In the genomic region with DNA sequence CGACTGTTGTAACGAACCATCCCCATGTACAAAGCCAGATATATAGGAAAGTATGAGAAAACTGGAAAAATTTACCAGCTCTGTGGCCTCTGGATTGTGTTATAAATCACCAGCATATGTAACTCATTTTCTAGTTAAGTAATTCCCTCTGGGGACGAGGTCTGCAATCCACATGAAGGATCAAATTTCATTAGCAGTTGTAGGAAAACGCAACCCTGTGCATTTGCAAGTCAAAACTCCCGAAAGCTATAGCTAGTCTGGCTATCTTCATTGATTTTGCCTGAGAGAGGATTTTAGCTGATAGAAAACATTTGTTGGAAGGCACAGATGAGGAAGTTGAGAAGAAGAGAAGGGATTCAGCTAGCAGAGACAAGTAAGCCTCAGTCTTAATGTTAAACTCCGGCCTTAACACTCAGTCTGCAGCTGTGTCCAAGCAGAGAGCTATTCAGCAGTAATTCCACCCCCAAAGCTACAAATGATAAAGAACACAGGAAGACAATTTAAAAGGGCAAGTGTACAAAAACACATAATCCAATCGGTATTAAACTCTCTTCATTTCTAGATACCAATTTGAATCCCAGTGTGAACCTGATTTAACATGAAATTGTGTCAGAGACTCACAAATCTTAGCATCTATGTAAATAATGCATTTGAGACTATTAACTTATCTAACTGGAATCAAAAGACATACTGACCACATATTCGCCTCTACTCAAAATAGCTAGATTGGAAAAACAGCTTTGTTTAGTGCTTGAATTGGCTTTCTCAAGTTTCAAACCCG, we compare ENCODE assay signal across 1 cellular context.
A peak's percentile ranks its signal among the peaks of the same experiment; 100 is the strongest.
TF ChIP-seq lines count a peak whose summit lies in the region.

No MANE protein-coding gene starts in this region.

TF ChIP-seq in HEK293, 187 proteins besides CTCF, POLR2A, EP300 and RAD21 (continued from another document and continues in another):
- TF ChIP-seq, protein P1, sequence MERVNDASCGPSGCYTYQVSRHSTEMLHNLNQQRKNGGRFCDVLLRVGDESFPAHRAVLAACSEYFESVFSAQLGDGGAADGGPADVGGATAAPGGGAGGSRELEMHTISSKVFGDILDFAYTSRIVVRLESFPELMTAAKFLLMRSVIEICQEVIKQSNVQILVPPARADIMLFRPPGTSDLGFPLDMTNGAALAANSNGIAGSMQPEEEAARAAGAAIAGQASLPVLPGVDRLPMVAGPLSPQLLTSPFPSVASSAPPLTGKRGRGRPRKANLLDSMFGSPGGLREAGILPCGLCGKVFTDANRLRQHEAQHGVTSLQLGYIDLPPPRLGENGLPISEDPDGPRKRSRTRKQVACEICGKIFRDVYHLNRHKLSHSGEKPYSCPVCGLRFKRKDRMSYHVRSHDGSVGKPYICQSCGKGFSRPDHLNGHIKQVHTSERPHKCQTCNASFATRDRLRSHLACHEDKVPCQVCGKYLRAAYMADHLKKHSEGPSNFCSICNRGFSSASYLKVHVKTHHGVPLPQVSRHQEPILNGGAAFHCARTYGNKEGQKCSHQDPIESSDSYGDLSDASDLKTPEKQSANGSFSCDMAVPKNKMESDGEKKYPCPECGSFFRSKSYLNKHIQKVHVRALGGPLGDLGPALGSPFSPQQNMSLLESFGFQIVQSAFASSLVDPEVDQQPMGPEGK (tag by site-specific recombination; IDR thresholded peaks at IDR 0.05), result no peak
- TF ChIP-seq ZNF629 (tag by site-specific recombination; IDR thresholded peaks at IDR 0.05), result peak; percentile 83
- TF ChIP-seq ZBTB1 (tag by site-specific recombination; IDR thresholded peaks at IDR 0.05), result peak; percentile 86; the same call in 1 of the 2 replicates
- peak; percentile 58 for TF ChIP-seq ZNF660 (tag by site-specific recombination; IDR thresholded peaks at IDR 0.05)
- peak; percentile 72 for TF ChIP-seq OSR2 (tag by site-specific recombination; IDR thresholded peaks at IDR 0.05)
- no peak for TF ChIP-seq ZNF624 (tag by site-specific recombination; IDR thresholded peaks at IDR 0.05)
- TF ChIP-seq BCL11B (tag by site-specific recombination; IDR thresholded peaks at IDR 0.05; ENCODE audit: low read depth), result 0 out of 2 replicates have a peak, but pooled peaks have one; percentile 41
- no peak for TF ChIP-seq ZNF169 (tag by site-specific recombination; IDR thresholded peaks at IDR 0.05)
- TF ChIP-seq IKZF3 (tag by site-specific recombination; IDR thresholded peaks at IDR 0.05), result peak; percentile 99
- TF ChIP-seq SP7 (tag by site-specific recombination; IDR thresholded peaks at IDR 0.05), result peak; percentile 90
- TF ChIP-seq RBAK (tag by site-specific recombination; IDR thresholded peaks at IDR 0.05), result no peak
- TF ChIP-seq, protein P2, sequence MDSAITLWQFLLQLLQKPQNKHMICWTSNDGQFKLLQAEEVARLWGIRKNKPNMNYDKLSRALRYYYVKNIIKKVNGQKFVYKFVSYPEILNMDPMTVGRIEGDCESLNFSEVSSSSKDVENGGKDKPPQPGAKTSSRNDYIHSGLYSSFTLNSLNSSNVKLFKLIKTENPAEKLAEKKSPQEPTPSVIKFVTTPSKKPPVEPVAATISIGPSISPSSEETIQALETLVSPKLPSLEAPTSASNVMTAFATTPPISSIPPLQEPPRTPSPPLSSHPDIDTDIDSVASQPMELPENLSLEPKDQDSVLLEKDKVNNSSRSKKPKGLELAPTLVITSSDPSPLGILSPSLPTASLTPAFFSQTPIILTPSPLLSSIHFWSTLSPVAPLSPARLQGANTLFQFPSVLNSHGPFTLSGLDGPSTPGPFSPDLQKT (IDR thresholded peaks at IDR 0.05; ENCODE audit: borderline replicate concordance, low read depth, low read length), result no peak
- TF ChIP-seq, protein P3, sequence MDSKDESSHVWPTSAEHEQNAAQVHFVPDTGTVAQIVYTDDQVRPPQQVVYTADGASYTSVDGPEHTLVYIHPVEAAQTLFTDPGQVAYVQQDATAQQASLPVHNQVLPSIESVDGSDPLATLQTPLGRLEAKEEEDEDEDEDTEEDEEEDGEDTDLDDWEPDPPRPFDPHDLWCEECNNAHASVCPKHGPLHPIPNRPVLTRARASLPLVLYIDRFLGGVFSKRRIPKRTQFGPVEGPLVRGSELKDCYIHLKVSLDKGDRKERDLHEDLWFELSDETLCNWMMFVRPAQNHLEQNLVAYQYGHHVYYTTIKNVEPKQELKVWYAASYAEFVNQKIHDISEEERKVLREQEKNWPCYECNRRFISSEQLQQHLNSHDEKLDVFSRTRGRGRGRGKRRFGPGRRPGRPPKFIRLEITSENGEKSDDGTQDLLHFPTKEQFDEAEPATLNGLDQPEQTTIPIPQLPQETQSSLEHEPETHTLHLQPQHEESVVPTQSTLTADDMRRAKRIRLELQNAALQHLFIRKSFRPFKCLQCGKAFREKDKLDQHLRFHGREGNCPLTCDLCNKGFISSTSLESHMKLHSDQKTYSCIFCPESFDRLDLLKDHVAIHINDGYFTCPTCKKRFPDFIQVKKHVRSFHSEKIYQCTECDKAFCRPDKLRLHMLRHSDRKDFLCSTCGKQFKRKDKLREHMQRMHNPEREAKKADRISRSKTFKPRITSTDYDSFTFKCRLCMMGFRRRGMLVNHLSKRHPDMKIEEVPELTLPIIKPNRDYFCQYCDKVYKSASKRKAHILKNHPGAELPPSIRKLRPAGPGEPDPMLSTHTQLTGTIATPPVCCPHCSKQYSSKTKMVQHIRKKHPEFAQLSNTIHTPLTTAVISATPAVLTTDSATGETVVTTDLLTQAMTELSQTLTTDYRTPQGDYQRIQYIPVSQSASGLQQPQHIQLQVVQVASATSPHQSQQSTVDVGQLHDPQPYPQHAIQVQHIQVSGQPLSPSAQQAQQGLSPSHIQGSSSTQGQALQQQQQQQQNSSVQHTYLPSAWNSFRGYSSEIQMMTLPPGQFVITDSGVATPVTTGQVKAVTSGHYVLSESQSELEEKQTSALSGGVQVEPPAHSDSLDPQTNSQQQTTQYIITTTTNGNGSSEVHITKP (tag by site-specific recombination; IDR thresholded peaks at IDR 0.05), result peak; percentile 77
- TF ChIP-seq, protein P4, sequence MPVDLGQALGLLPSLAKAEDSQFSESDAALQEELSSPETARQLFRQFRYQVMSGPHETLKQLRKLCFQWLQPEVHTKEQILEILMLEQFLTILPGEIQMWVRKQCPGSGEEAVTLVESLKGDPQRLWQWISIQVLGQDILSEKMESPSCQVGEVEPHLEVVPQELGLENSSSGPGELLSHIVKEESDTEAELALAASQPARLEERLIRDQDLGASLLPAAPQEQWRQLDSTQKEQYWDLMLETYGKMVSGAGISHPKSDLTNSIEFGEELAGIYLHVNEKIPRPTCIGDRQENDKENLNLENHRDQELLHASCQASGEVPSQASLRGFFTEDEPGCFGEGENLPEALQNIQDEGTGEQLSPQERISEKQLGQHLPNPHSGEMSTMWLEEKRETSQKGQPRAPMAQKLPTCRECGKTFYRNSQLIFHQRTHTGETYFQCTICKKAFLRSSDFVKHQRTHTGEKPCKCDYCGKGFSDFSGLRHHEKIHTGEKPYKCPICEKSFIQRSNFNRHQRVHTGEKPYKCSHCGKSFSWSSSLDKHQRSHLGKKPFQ (tag by site-specific recombination; IDR thresholded peaks at IDR 0.05), result peak; percentile 43; the same call in 1 of the 2 replicates
- peak; percentile 78; the same call in 1 of the 2 replicates for TF ChIP-seq TRIM28 (IDR thresholded peaks at IDR 0.05; ENCODE audit: borderline replicate concordance, low read length)
- peak; percentile 31; the same call in 1 of the 2 replicates for TF ChIP-seq SP3 (tag by site-specific recombination; IDR thresholded peaks at IDR 0.05)
- TF ChIP-seq ZBTB20 (tag by site-specific recombination; IDR thresholded peaks at IDR 0.05), result peak; percentile 45
- TF ChIP-seq HOXD13 (CRISPR knock-in tag; IDR thresholded peaks at IDR 0.05; ENCODE audit: borderline replicate concordance), result 0 out of 2 replicates have a peak, but pooled peaks have one; percentile 47
- TF ChIP-seq ZBTB17 (tag by site-specific recombination; IDR thresholded peaks at IDR 0.05), result peak; percentile 93
- peak; percentile 92 for TF ChIP-seq FEZF1 (tag by site-specific recombination; IDR thresholded peaks at IDR 0.05)
- TF ChIP-seq ZNF239 (tag by site-specific recombination; IDR thresholded peaks at IDR 0.05), result no peak
- peak; percentile 92 for TF ChIP-seq ZSCAN30 (tag by site-specific recombination; IDR thresholded peaks at IDR 0.05)
- TF ChIP-seq ZNF777 (tag by site-specific recombination; IDR thresholded peaks at IDR 0.05; ENCODE audit: borderline replicate concordance), result no peak
- TF ChIP-seq, protein P5, sequence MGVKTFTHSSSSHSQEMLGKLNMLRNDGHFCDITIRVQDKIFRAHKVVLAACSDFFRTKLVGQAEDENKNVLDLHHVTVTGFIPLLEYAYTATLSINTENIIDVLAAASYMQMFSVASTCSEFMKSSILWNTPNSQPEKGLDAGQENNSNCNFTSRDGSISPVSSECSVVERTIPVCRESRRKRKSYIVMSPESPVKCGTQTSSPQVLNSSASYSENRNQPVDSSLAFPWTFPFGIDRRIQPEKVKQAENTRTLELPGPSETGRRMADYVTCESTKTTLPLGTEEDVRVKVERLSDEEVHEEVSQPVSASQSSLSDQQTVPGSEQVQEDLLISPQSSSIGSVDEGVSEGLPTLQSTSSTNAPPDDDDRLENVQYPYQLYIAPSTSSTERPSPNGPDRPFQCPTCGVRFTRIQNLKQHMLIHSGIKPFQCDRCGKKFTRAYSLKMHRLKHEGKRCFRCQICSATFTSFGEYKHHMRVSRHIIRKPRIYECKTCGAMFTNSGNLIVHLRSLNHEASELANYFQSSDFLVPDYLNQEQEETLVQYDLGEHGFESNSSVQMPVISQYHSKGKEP (tag by site-specific recombination; IDR thresholded peaks at IDR 0.05), result peak; percentile 98
- TF ChIP-seq ZNF214 (tag by site-specific recombination; IDR thresholded peaks at IDR 0.05; ENCODE audit: borderline replicate concordance), result no peak
- 0 out of 2 replicates have a peak, but pooled peaks have one; percentile 23 for TF ChIP-seq ZNF341 (tag by site-specific recombination; IDR thresholded peaks at IDR 0.05; ENCODE audit: low read depth)
- TF ChIP-seq ZNF530 (tag by site-specific recombination; IDR thresholded peaks at IDR 0.05; ENCODE audit: low read depth), result no peak
- TF ChIP-seq ZNF561 (tag by site-specific recombination; IDR thresholded peaks at IDR 0.05; ENCODE audit: borderline replicate concordance), result peak; percentile 89
- TF ChIP-seq, protein P6, sequence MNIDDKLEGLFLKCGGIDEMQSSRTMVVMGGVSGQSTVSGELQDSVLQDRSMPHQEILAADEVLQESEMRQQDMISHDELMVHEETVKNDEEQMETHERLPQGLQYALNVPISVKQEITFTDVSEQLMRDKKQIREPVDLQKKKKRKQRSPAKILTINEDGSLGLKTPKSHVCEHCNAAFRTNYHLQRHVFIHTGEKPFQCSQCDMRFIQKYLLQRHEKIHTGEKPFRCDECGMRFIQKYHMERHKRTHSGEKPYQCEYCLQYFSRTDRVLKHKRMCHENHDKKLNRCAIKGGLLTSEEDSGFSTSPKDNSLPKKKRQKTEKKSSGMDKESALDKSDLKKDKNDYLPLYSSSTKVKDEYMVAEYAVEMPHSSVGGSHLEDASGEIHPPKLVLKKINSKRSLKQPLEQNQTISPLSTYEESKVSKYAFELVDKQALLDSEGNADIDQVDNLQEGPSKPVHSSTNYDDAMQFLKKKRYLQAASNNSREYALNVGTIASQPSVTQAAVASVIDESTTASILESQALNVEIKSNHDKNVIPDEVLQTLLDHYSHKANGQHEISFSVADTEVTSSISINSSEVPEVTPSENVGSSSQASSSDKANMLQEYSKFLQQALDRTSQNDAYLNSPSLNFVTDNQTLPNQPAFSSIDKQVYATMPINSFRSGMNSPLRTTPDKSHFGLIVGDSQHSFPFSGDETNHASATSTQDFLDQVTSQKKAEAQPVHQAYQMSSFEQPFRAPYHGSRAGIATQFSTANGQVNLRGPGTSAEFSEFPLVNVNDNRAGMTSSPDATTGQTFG (tag by site-specific recombination; IDR thresholded peaks at IDR 0.05; ENCODE audit: borderline replicate concordance), result no peak
- TF ChIP-seq ZNF560 (tag by site-specific recombination; IDR thresholded peaks at IDR 0.05; ENCODE audit: borderline replicate concordance), result no peak
- TF ChIP-seq, protein P7, sequence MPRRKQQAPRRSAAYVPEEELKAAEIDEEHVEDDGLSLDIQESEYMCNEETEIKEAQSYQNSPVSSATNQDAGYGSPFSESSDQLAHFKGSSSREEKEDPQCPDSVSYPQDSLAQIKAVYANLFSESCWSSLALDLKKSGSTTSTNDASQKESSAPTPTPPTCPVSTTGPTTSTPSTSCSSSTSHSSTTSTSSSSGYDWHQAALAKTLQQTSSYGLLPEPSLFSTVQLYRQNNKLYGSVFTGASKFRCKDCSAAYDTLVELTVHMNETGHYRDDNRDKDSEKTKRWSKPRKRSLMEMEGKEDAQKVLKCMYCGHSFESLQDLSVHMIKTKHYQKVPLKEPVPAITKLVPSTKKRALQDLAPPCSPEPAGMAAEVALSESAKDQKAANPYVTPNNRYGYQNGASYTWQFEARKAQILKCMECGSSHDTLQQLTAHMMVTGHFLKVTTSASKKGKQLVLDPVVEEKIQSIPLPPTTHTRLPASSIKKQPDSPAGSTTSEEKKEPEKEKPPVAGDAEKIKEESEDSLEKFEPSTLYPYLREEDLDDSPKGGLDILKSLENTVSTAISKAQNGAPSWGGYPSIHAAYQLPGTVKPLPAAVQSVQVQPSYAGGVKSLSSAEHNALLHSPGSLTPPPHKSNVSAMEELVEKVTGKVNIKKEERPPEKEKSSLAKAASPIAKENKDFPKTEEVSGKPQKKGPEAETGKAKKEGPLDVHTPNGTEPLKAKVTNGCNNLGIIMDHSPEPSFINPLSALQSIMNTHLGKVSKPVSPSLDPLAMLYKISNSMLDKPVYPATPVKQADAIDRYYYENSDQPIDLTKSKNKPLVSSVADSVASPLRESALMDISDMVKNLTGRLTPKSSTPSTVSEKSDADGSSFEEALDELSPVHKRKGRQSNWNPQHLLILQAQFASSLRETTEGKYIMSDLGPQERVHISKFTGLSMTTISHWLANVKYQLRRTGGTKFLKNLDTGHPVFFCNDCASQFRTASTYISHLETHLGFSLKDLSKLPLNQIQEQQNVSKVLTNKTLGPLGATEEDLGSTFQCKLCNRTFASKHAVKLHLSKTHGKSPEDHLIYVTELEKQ (tag by site-specific recombination; IDR thresholded peaks at IDR 0.05; ENCODE audit: borderline replicate concordance), result peak; percentile 71
- TF ChIP-seq ZNF121 (tag by site-specific recombination; IDR thresholded peaks at IDR 0.05), result no peak
- TF ChIP-seq KLF8 (tag by site-specific recombination; IDR thresholded peaks at IDR 0.05), result peak; percentile 35; the same call in 1 of the 2 replicates
- TF ChIP-seq, protein P8, sequence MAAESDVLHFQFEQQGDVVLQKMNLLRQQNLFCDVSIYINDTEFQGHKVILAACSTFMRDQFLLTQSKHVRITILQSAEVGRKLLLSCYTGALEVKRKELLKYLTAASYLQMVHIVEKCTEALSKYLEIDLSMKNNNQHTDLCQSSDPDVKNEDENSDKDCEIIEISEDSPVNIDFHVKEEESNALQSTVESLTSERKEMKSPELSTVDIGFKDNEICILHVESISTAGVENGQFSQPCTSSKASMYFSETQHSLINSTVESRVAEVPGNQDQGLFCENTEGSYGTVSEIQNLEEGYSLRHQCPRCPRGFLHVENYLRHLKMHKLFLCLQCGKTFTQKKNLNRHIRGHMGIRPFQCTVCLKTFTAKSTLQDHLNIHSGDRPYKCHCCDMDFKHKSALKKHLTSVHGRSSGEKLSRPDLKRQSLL (tag by site-specific recombination; IDR thresholded peaks at IDR 0.05), result peak; percentile 24; the same call in 1 of the 2 replicates
- peak; percentile 75 for TF ChIP-seq WT1 (tag by site-specific recombination; IDR thresholded peaks at IDR 0.05)
- peak; percentile 81; the same call in 1 of the 2 replicates for TF ChIP-seq ZNF843 (tag by site-specific recombination; IDR thresholded peaks at IDR 0.05)
- no peak for TF ChIP-seq ZBTB8A (tag by site-specific recombination; IDR thresholded peaks at IDR 0.05)
- peak; percentile 45; the same call in 1 of the 2 replicates for TF ChIP-seq ZNF558 (tag by site-specific recombination; IDR thresholded peaks at IDR 0.05)
- TF ChIP-seq ZNF426 (tag by site-specific recombination; IDR thresholded peaks at IDR 0.05), result no peak
